ENCODE assay signal across 29 cellular contexts in the genomic region with DNA sequence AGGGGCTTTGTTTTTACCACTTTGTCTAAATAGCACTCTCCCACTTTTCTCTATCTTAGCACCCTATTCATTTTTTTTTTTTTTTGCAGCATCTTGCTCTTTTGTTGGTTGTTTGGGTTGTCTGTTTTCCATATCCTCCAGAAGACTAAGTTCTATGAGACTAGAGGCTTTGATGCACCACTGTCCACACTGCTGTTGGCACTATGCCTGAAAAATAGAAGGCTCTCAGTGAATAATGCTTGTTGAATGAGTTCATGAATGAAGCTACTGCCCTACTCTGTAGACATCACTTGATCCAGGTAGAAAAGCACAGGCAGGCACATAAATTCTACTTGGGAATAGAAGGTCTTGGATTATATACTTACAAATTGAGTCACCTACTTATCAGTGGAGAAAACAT. TPM values are rescaled to one million over a fixed set of nuclear protein-coding genes. Genes with fewer than 3 reads are reported as not detected.
DNase-seq lines count a peak whose midpoint lies in the region; ATAC-seq and TF ChIP-seq lines count a peak whose summit lies in the region.
"Had no signal": no experiment of that assay in that cellular context is flagged by ENCODE, and none has a peak within 500 bp of the region (broad histone marks: within the 10 kb centered on the region; RNA-seq: fewer than 3 reads in every experiment).

No MANE protein-coding gene starts in this region.

- no peaks in the 10 kb centered on the region for H3K27me3 ChIP-seq in Karpas-422 (ENCODE audit: low read length)
- H3K27me3 ChIP-seq in neuronal stem cell (ENCODE audit: control insufficient read depth in 3 of 3, insufficient read depth in 3 of 3, low read depth in 1 of 3, low read length in 3 of 3): no peaks in the 10 kb centered on the region
- H3K27me3 ChIP-seq: gastroesophageal sphincter had no signal

- H3K4ac ChIP-seq in neuronal stem cell (ENCODE audit: low read length): no peak overlapping the region

- no peaks in the 10 kb centered on the region; the same call in 1 of the 2 replicates for H3K9me2 ChIP-seq in Karpas-422 (replicated peaks; ENCODE audit: insufficient read depth, low read length)

- H3K36me3 Mint-ChIP-seq in activated CD4-positive, alpha-beta T cell treated with anti-CD3 and anti-CD28 coated beads, Interleukin-2, amount 10 ng/mL, durations not matched to agents 24 days and 14 days (ENCODE audit: low read depth): peaks cover 15% of the 10 kb centered on the region

- DNase-seq in activated CD4-positive, alpha-beta T cell treated with anti-CD3 and anti-CD28 coated beads, Interleukin-2, amount 10 ng/mL, durations not matched to agents 24 days and 14 days: no peak
- DNase-seq in activated CD4-positive, alpha-beta T cell treated with anti-CD3 and anti-CD28 coated beads for 4 hours: no peak
- DNase-seq in Karpas-422 (peak; percentile 31), choroid plexus epithelial cell (ENCODE audit: low read depth) (peak; percentile 23), neuronal stem cell (ENCODE audit: low spot score) (no peak), medulla oblongata (ENCODE audit: extremely low spot score) (no peak)
- DNase-seq in central memory CD4-positive, alpha-beta T cell: no peak
- DNase-seq: activated B cell treated with CpG ODN at 0.5 μM for 24 hours; activated gamma-delta T cell; amygdala; caudate nucleus; KBM-7; kidney glomerular epithelial cell; midbrain; NCI-H1048; NCI-H187 treated with DMSO at 0.1 percent for 48 hours; NCI-H345; small intestine; stimulated activated CD4-positive, alpha-beta T cell treated with anti-CD3 and anti-CD28 coated beads, Interleukin-4, amount 100 ng/mL, for 1 hour had no signal

- H3K14ac ChIP-seq in neuronal stem cell (ENCODE audit: low read length): no peak overlapping the region

- H3K18ac ChIP-seq in neuronal stem cell (ENCODE audit: low read length): no peak overlapping the region

- no peak overlapping the region for H3K23ac ChIP-seq in neuronal stem cell (ENCODE audit: low read depth, low read length, poor library complexity)

- H3K4me1 Mint-ChIP-seq in activated CD4-positive, alpha-beta T cell treated with anti-CD3 and anti-CD28 coated beads, Interleukin-2, amount 10 ng/mL, durations not matched to agents 24 days and 14 days: peaks cover 17% of the 10 kb centered on the region

- no peak overlapping the region for H2BK12ac ChIP-seq in neuronal stem cell (ENCODE audit: low read length)

- H3K4me2 ChIP-seq in Karpas-422 (ENCODE audit: low read depth, low read length, poor library complexity, severe bottlenecking): no peak overlapping the region
- no peak overlapping the region for H3K4me2 ChIP-seq in neuronal stem cell (ENCODE audit: insufficient read depth, low read length, poor library complexity, severe bottlenecking)

- H2BK5ac ChIP-seq in neuronal stem cell (ENCODE audit: low read length): no peak overlapping the region

- H3K4me3 ChIP-seq in Karpas-422 (ENCODE audit: low read length) (no peak overlapping the region), choroid plexus epithelial cell (ENCODE audit: low read depth, low read length) (no peak overlapping the region), neuronal stem cell (ENCODE audit: low read length in 2 of 2) (no peak overlapping the region)
- H3K4me3 ChIP-seq: gastroesophageal sphincter had no signal

- H2AFZ ChIP-seq in Karpas-422 (ENCODE audit: low read length) (no peak overlapping the region), neuronal stem cell (ENCODE audit: low read length) (no peak overlapping the region)

- H3K9ac ChIP-seq in Karpas-422 (ENCODE audit: low read length) (no peak overlapping the region), neuronal stem cell (ENCODE audit: low read depth, low read length, poor library complexity) (no peak overlapping the region)

- no peak for ATAC-seq in HG03045 (IDR thresholded peaks at IDR 0.05; ENCODE audit: unreplicated experiment)
- ATAC-seq: gastroesophageal sphincter, HCT116, Panc1 had no signal

- H3K27ac ChIP-seq in Karpas-422 (ENCODE audit: low read length): no peak overlapping the region
- H3K27ac ChIP-seq in neuronal stem cell (replicated peaks; ENCODE audit: low read length): peak overlapping the region; percentile 50
- H3K27ac ChIP-seq: gastroesophageal sphincter, neutrophil had no signal

- H3K79me1 ChIP-seq in neuronal stem cell (ENCODE audit: low read depth, low read length): no peaks in the 10 kb centered on the region

- H4K8ac ChIP-seq in neuronal stem cell (ENCODE audit: low read depth, low read length): no peak overlapping the region

- H3K27ac Mint-ChIP-seq in activated CD4-positive, alpha-beta T cell treated with anti-CD3 and anti-CD28 coated beads, Interleukin-2, amount 10 ng/mL, durations not matched to agents 24 days and 14 days: peak overlapping the region; percentile 81
- H3K27ac Mint-ChIP-seq: activated B cell treated with CpG ODN at 0.5 μM for 24 hours had no signal

- intact Hi-C loops in activated CD4-positive, alpha-beta T cell treated with anti-CD3 and anti-CD28 coated beads, Interleukin-2, amount 10 ng/mL, durations not matched to agents 24 days and 14 days (cut with micrococcal nuclease): loop anchor here (2.0 kb wide), 1 partner anchor 18 kb away; no protein-coding TSS in a partner anchor

- no peaks in the 10 kb centered on the region for H3K79me2 ChIP-seq in Karpas-422 (ENCODE audit: low read length)

- H2AK5ac ChIP-seq in neuronal stem cell (ENCODE audit: low read depth, low read length): no peak overlapping the region

- no peak overlapping the region for H4K91ac ChIP-seq in neuronal stem cell (ENCODE audit: low read depth, low read length, poor library complexity)

- H3K36me3 ChIP-seq in Karpas-422 (ENCODE audit: insufficient read depth, low read length) (no peaks in the 10 kb centered on the region), neuronal stem cell (replicated peaks in 1 of 2; ENCODE audit: control insufficient read depth in 2 of 2, insufficient read depth in 2 of 2, low read length in 2 of 2) (no peaks in the 10 kb centered on the region)
- H3K36me3 ChIP-seq: gastroesophageal sphincter, neutrophil had no signal

- H3K9me3 Mint-ChIP-seq in activated CD4-positive, alpha-beta T cell treated with anti-CD3 and anti-CD28 coated beads, Interleukin-2, amount 10 ng/mL, durations not matched to agents 24 days and 14 days: peaks cover 17% of the 10 kb centered on the region
- H3K9me3 Mint-ChIP-seq: activated B cell treated with CpG ODN at 0.5 μM for 24 hours had no signal

- H3K4me1 ChIP-seq in Karpas-422 (ENCODE audit: low read length) (peaks cover 10% of the 10 kb centered on the region), neuronal stem cell (ENCODE audit: control insufficient read depth in 2 of 2, insufficient read depth in 1 of 2, low read depth in 1 of 2, low read length in 2 of 2) (peaks cover 0 to 7% of the 10 kb centered on the region in 2 donors)
- H3K4me1 ChIP-seq: gastroesophageal sphincter had no signal

- H2BK15ac ChIP-seq in neuronal stem cell (ENCODE audit: low read length): no peak overlapping the region

- H3K9me3 ChIP-seq in Karpas-422 (ENCODE audit: low read length): no peaks in the 10 kb centered on the region
- no peaks in the 10 kb centered on the region for H3K9me3 ChIP-seq in neuronal stem cell (replicated peaks in 1 of 2; ENCODE audit: control insufficient read depth in 2 of 2, insufficient read depth in 1 of 2, low read depth in 1 of 2, low read length in 2 of 2)
- H3K9me3 ChIP-seq: gastroesophageal sphincter, neutrophil had no signal

- no peak overlapping the region for H2BK120ac ChIP-seq in neuronal stem cell (ENCODE audit: low read depth, low read length)

- no peaks in the 10 kb centered on the region for H4K20me1 ChIP-seq in Karpas-422 (ENCODE audit: insufficient read depth, low read depth, low read length)

- peak overlapping the region; percentile 30 for H3K4me3 Mint-ChIP-seq in activated CD4-positive, alpha-beta T cell treated with anti-CD3 and anti-CD28 coated beads, Interleukin-2, amount 10 ng/mL, durations not matched to agents 24 days and 14 days
- H3K4me3 Mint-ChIP-seq: activated B cell treated with CpG ODN at 0.5 μM for 24 hours had no signal

- no peak for TF ChIP-seq CTCF in choroid plexus epithelial cell (conservative IDR thresholded peaks at IDR 0.05; ENCODE audit: low read depth, low read length)

- H3K27me3 Mint-ChIP-seq in activated CD4-positive, alpha-beta T cell treated with anti-CD3 and anti-CD28 coated beads, Interleukin-2, amount 10 ng/mL, durations not matched to agents 24 days and 14 days: peaks cover 29% of the 10 kb centered on the region

RNA-seq across cellular contexts. Expression of a gene that starts 7.3 kb away (rescaled TPM):
- total RNA-seq in activated CD4-positive, alpha-beta T cell treated with anti-CD3 and anti-CD28 coated beads, Interleukin-2, amount 10 ng/mL, durations not matched to agents 24 days and 14 days: 9.4 and 10.2 TPM in 2 replicates
- 0.15 TPM in 1 of 2 replicates, not detected in the other for total RNA-seq in Karpas-422 (2014; rRNA removed; shearing (Covaris generic); ENCODE audit: low replicate concordance)
- 1.1 TPM for polyA plus RNA-seq in neuronal stem cell (2013, experiment 1 of 2)
- polyA plus RNA-seq in neuronal stem cell (2013, experiment 2 of 2): 0.79 TPM
- total RNA-seq: G401, gastroesophageal sphincter, SK-MEL-5 had no signal

RNA-seq across cellular contexts. Expression of a gene that starts 12.6 kb away (rescaled TPM):
- 17.8 and 17.9 TPM in 2 replicates for total RNA-seq in activated CD4-positive, alpha-beta T cell treated with anti-CD3 and anti-CD28 coated beads, Interleukin-2, amount 10 ng/mL, durations not matched to agents 24 days and 14 days
- total RNA-seq in Karpas-422 (2014; rRNA removed; shearing (Covaris generic); ENCODE audit: low replicate concordance): 8.9 and 17.0 TPM in 2 replicates
- 28.3 TPM for polyA plus RNA-seq in neuronal stem cell (2013, experiment 1 of 2)
- polyA plus RNA-seq in neuronal stem cell (2013, experiment 2 of 2): 30.0 TPM

RNA-seq across cellular contexts. Expression of a gene that starts 56.2 kb away (rescaled TPM):
- total RNA-seq in activated CD4-positive, alpha-beta T cell treated with anti-CD3 and anti-CD28 coated beads, Interleukin-2, amount 10 ng/mL, durations not matched to agents 24 days and 14 days: 0.24 TPM in 1 of 2 replicates, not detected in the other
- total RNA-seq in Karpas-422 (2014; rRNA removed; shearing (Covaris generic); ENCODE audit: low replicate concordance): not detected in 2 replicates
- polyA plus RNA-seq in neuronal stem cell (2013, experiment 1 of 2): not detected
- polyA plus RNA-seq in neuronal stem cell (2013, experiment 2 of 2): not detected
- total RNA-seq: G401, SK-MEL-5, ureter had no signal
- polyA plus RNA-seq: BJ, esophagus had no signal

RNA-seq across cellular contexts. Expression of a gene that starts 59.5 kb away (rescaled TPM):
- 0.33 and 0.92 TPM in 2 replicates for total RNA-seq in activated CD4-positive, alpha-beta T cell treated with anti-CD3 and anti-CD28 coated beads, Interleukin-2, amount 10 ng/mL, durations not matched to agents 24 days and 14 days
- not detected in 2 replicates for total RNA-seq in Karpas-422 (2014; rRNA removed; shearing (Covaris generic); ENCODE audit: low replicate concordance)
- polyA plus RNA-seq in neuronal stem cell (2013, experiment 1 of 2): not detected
- polyA plus RNA-seq in neuronal stem cell (2013, experiment 2 of 2): not detected
- total RNA-seq: G401 had no signal

Comparison
In these comparisons a context has a peak if more than half of its experiments do, and no peak if none do; other contexts are left out.
1. DNase-seq: peak in Karpas-422 (single experiment) and choroid plexus epithelial cell (single experiment); none in activated CD4-positive, alpha-beta T cell treated with anti-CD3 and anti-CD28 coated beads, Interleukin-2, amount 10 ng/mL, durations not matched to agents 24 days and 14 days (single experiment), activated CD4-positive, alpha-beta T cell treated with anti-CD3 and anti-CD28 coated beads for 4 hours (0 of 2), neuronal stem cell (single experiment), medulla oblongata (single experiment) and central memory CD4-positive, alpha-beta T cell (single experiment).